18 cellular contexts compared by ENCODE assay signal in the genomic region with DNA sequence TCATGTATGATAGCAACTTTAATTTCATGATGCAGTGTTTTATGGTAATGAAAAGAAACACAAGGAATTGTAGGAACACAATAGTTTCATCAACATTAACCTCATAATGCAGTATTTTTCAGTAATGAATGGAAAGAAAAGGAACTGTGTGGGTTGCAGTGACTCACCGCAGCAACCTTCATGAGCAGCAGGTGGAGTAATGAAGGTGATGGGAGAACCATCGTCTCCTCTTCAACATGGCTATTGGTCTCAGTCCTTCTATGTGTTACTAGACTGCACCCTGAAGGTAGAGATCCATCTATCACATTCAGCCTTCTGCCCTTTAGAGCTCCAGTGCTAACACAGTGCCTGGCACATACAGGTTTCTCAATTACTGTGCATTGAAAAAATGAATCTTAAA. TPM values are rescaled to one million over a fixed set of nuclear protein-coding genes. Genes with fewer than 3 reads are reported as not detected.
"Had no signal": no experiment of that assay in that cellular context is flagged by ENCODE, and none has a peak within 500 bp of the region (broad histone marks: within the 10 kb centered on the region; RNA-seq: fewer than 3 reads in every experiment).

No MANE protein-coding gene starts in this region.

- H3K27me3 ChIP-seq: gastroesophageal sphincter, hepatocyte, tibial artery had no signal

- H3K27ac ChIP-seq: dorsolateral prefrontal cortex, gastroesophageal sphincter, hepatocyte, tibial artery had no signal

- H3K4me3 ChIP-seq: dorsolateral prefrontal cortex, gastroesophageal sphincter, hepatocyte, tibial artery had no signal

- H2AFZ ChIP-seq: hepatocyte had no signal

- H3K79me2 ChIP-seq: hepatocyte had no signal

- H3K9me3 ChIP-seq: gastroesophageal sphincter, tibial artery had no signal

- DNase-seq: activated CD4-positive, alpha-beta T cell treated with anti-CD3 and anti-CD28 coated beads, Interleukin-2, amount 50 U/mL, for 4 hours; activated CD8-positive, alpha-beta memory T cell treated with anti-CD3 and anti-CD28 coated beads, Interleukin-2, amount 10 ng/mL, durations not matched to agents 7 days and 5 days; activated effector memory CD4-positive, alpha-beta T cell treated with Interleukin-2 at 50 U/mL for 16 hours; activated T-cell treated with anti-CD3 and anti-CD28 coated beads, Interleukin-2, amount 50 U/mL, for 24 hours; dorsolateral prefrontal cortex; erythroblast; posterior cingulate gyrus; retina; stimulated activated CD4-positive, alpha-beta T cell treated with anti-CD3 and anti-CD28 coated beads, Interleukin-4, amount 100 ng/mL, for 1 hour; stimulated activated naive B cell treated with anti-CD40 and anti-IgM and Interleukin-4, amounts not matched to agents 10 μg/mL and 1 μg/mL and 100 μg/mL, for 72 hours; SW 1271; tibial artery had no signal

- H3K36me3 ChIP-seq: gastroesophageal sphincter, tibial artery had no signal

- H3K4me1 ChIP-seq: gastroesophageal sphincter, tibial artery had no signal

- H3K4me2 ChIP-seq: hepatocyte had no signal

RNA-seq across cellular contexts. Expression of a gene that starts 58.0 kb away (rescaled TPM):
- total RNA-seq: activated CD8-positive, alpha-beta memory T cell treated with anti-CD3 and anti-CD28 coated beads, Interleukin-2, amount 10 ng/mL, durations not matched to agents 7 days and 5 days; activated naive CD4-positive, alpha-beta T cell treated with anti-CD3 and anti-CD28 coated beads, Interleukin-2, amount 50 U/mL, for 72 hours; cardiac septum; lower leg skin; subcutaneous adipose tissue had no signal
- polyA plus RNA-seq: hepatocyte had no signal
